In the genomic region with DNA sequence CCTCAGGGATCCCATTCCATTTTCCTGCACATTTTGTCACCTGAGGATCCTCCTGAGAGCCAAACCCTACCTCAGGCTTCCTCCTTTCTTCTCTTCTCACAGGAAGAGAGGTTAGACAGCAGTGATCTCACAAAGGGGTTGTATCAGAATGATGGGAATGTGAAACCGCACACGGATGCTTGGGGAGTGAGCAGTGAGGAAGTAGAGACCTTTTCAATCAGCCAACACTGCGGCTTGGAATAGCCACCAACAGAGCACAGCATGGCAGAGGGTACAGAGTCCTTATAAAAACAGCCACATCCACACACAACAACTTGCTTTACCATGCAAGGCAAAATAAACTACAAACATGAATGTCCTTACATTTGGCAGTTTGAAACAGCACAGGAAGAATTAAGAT, we compare ENCODE assay signal across 22 cellular contexts. TPM values are rescaled to one million over a fixed set of nuclear protein-coding genes. Genes with fewer than 3 reads are reported as not detected.
DNase-seq lines count a peak whose midpoint lies in the region; ATAC-seq, FAIRE-seq and TF ChIP-seq lines count a peak whose summit lies in the region.
"Had no signal": no experiment of that assay in that cellular context is flagged by ENCODE, and none has a peak within 500 bp of the region (broad histone marks: within the 10 kb centered on the region; RNA-seq: fewer than 3 reads in every experiment).

No MANE protein-coding gene starts in this region.

- H3K9me3 Mint-ChIP-seq in activated T-cell treated with anti-CD3 and anti-CD28 coated beads, Interleukin-2, amount 50 U/mL, for 72 hours: no peaks in the 10 kb centered on the region
- H3K9me3 Mint-ChIP-seq: activated naive CD4-positive, alpha-beta T cell treated with anti-CD3 and anti-CD28 coated beads, Interleukin-2, amount 50 U/mL, for 24 hours; activated T-helper 1 cell treated with anti-CD3 and anti-CD28 coated beads, Interleukin-12 subunit alpha, Interleukin-12 subunit beta, Interleukin-2, Interleukin-4 antibody, amounts not matched to agents 30 ng/mL and 10 ng/mL and 1 ng/mL, durations not matched to agents 14 hours and 24 hours and 36 hours; stimulated activated naive CD8-positive, alpha-beta T cell treated with anti-CD3 and anti-CD28 coated beads, Interleukin-15, amount 100 ng/mL, for 72 hours had no signal

- no peaks in the 10 kb centered on the region for H3K36me3 ChIP-seq in psoas muscle (ENCODE audit: insufficient read depth in 1 of 2, low read depth in 1 of 2)
- no peaks in the 10 kb centered on the region for H3K36me3 ChIP-seq in small intestine (ENCODE audit: control insufficient read depth in 2 of 2, insufficient read depth in 2 of 2, low read length in 2 of 2)
- no peaks in the 10 kb centered on the region for H3K36me3 ChIP-seq in esophagus squamous epithelium
- H3K36me3 ChIP-seq: colonic mucosa, HAP-1, MG63, transverse colon had no signal

- peak overlapping the region; percentile 89 for H3K27ac ChIP-seq in psoas muscle
- H3K27ac ChIP-seq in small intestine (ENCODE audit: low read depth in 1 of 2, low read length in 1 of 2): no peak overlapping the region
- no peak overlapping the region for H3K27ac ChIP-seq in esophagus squamous epithelium
- H3K27ac ChIP-seq: colonic mucosa, PC-9, transverse colon had no signal

- H3K4me1 Mint-ChIP-seq in activated T-cell treated with anti-CD3 and anti-CD28 coated beads, Interleukin-2, amount 50 U/mL, for 72 hours (ENCODE audit: low read depth): no peaks in the 10 kb centered on the region
- H3K4me1 Mint-ChIP-seq: activated naive CD4-positive, alpha-beta T cell treated with anti-CD3 and anti-CD28 coated beads, Interleukin-2, amount 50 U/mL, for 24 hours; neural crest cell; stimulated activated naive CD8-positive, alpha-beta T cell treated with anti-CD3 and anti-CD28 coated beads, Interleukin-15, amount 100 ng/mL, for 72 hours had no signal

- no peak overlapping the region for H3K27ac Mint-ChIP-seq in activated T-cell treated with anti-CD3 and anti-CD28 coated beads, Interleukin-2, amount 50 U/mL, for 72 hours
- H3K27ac Mint-ChIP-seq: activated naive CD4-positive, alpha-beta T cell treated with anti-CD3 and anti-CD28 coated beads, Interleukin-2, amount 50 U/mL, for 24 hours; activated T-helper 1 cell treated with anti-CD3 and anti-CD28 coated beads, Interleukin-12 subunit alpha, Interleukin-12 subunit beta, Interleukin-2, Interleukin-4 antibody, amounts not matched to agents 30 ng/mL and 10 ng/mL and 1 ng/mL, durations not matched to agents 14 hours and 24 hours and 36 hours; stimulated activated naive CD8-positive, alpha-beta T cell treated with anti-CD3 and anti-CD28 coated beads, Interleukin-15, amount 100 ng/mL, for 72 hours had no signal

- H3K4me1 ChIP-seq in psoas muscle (peaks cover 59% of the 10 kb centered on the region), small intestine (ENCODE audit: control insufficient read depth in 2 of 2, insufficient read depth in 1 of 2, low read depth in 1 of 2, low read length in 1 of 2) (no peaks in the 10 kb centered on the region), esophagus squamous epithelium (no peaks in the 10 kb centered on the region)
- H3K4me1 ChIP-seq: colonic mucosa, HAP-1, transverse colon had no signal

- H3K9me3 ChIP-seq in psoas muscle: no peaks in the 10 kb centered on the region
- H3K9me3 ChIP-seq in small intestine (ENCODE audit: control insufficient read depth, low read depth): no peaks in the 10 kb centered on the region
- no peaks in the 10 kb centered on the region for H3K9me3 ChIP-seq in esophagus squamous epithelium
- H3K9me3 ChIP-seq: colonic mucosa, HAP-1, MG63, transverse colon had no signal

- no peak overlapping the region for H3K4me3 Mint-ChIP-seq in activated T-cell treated with anti-CD3 and anti-CD28 coated beads, Interleukin-2, amount 50 U/mL, for 72 hours
- H3K4me3 Mint-ChIP-seq: activated naive CD4-positive, alpha-beta T cell treated with anti-CD3 and anti-CD28 coated beads, Interleukin-2, amount 50 U/mL, for 24 hours; activated T-helper 1 cell treated with anti-CD3 and anti-CD28 coated beads, Interleukin-12 subunit alpha, Interleukin-12 subunit beta, Interleukin-2, Interleukin-4 antibody, amounts not matched to agents 30 ng/mL and 10 ng/mL and 1 ng/mL, durations not matched to agents 14 hours and 24 hours and 36 hours; neural crest cell; stimulated activated naive CD8-positive, alpha-beta T cell treated with anti-CD3 and anti-CD28 coated beads, Interleukin-15, amount 100 ng/mL, for 72 hours had no signal

- no peak for TF ChIP-seq POLR2A in esophagus squamous epithelium (IDR thresholded peaks at IDR 0.05)

- H3K27me3 ChIP-seq in psoas muscle (ENCODE audit: insufficient read depth in 3 of 3, low read length in 2 of 3): no peaks in the 10 kb centered on the region
- H3K27me3 ChIP-seq in small intestine (ENCODE audit: control insufficient read depth in 2 of 2, insufficient read depth in 2 of 2, low read length in 2 of 2): no peaks in the 10 kb centered on the region
- no peaks in the 10 kb centered on the region for H3K27me3 ChIP-seq in esophagus squamous epithelium
- H3K27me3 ChIP-seq: colonic mucosa, MG63, transverse colon had no signal

- ATAC-seq in left ventricle myocardium superior (peak; percentile 70), psoas muscle (peak; percentile 66 to 90 (median 87)), GM18511 (IDR thresholded peaks at IDR 0.05; ENCODE audit: unreplicated experiment) (no peak)
- no peak for ATAC-seq in activated T-cell treated with anti-CD3 and anti-CD28 coated beads, Interleukin-2, amount 50 U/mL, for 72 hours (replicated peaks in 1 of 2)
- ATAC-seq: stimulated activated naive CD8-positive, alpha-beta T cell treated with anti-CD3 and anti-CD28 coated beads, Interleukin-15, amount 100 ng/mL, for 72 hours had no signal

- H3K27me3 Mint-ChIP-seq in activated T-cell treated with anti-CD3 and anti-CD28 coated beads, Interleukin-2, amount 50 U/mL, for 72 hours (ENCODE audit: low read depth): no peaks in the 10 kb centered on the region
- H3K27me3 Mint-ChIP-seq: activated naive CD4-positive, alpha-beta T cell treated with anti-CD3 and anti-CD28 coated beads, Interleukin-2, amount 50 U/mL, for 24 hours; stimulated activated naive CD8-positive, alpha-beta T cell treated with anti-CD3 and anti-CD28 coated beads, Interleukin-15, amount 100 ng/mL, for 72 hours had no signal

- intact Hi-C loops in left ventricle myocardium superior (cut with micrococcal nuclease) (no loop called here), psoas muscle (cut with DNase I) (no loop called here), esophagus squamous epithelium (cut with DNase I) (no loop called here)

- no peak for FAIRE-seq in small intestine (lab: Jason Lieb, UNC)

- H3K36me3 Mint-ChIP-seq in activated T-cell treated with anti-CD3 and anti-CD28 coated beads, Interleukin-2, amount 50 U/mL, for 72 hours (ENCODE audit: insufficient read depth in 2 of 2): no peaks in the 10 kb centered on the region

- DNase-seq in AG10803 (ENCODE audit: low read depth) (peak; percentile 23), astrocyte of the hippocampus (ENCODE audit: low read depth, low spot score) (peak; percentile 55), left ventricle myocardium superior (no peak), psoas muscle (no peak), small intestine (no peak), esophagus squamous epithelium (lab: John Stamatoyannopoulos, UW) (no peak)
- no peak for DNase-seq in activated T-cell treated with anti-CD3 and anti-CD28 coated beads, Interleukin-2, amount 50 U/mL, for 72 hours
- DNase-seq: activated CD4-positive, alpha-beta T cell treated with anti-CD3 and anti-CD28 coated beads for 48 hours; C1 segment of cervical spinal cord; colonic mucosa; MG63; NCI-H1417 treated with DMSO at 0.1 percent for 48 hours; NCI-H2107; NCI-H510A; PC-9; stimulated activated naive CD8-positive, alpha-beta T cell treated with anti-CD3 and anti-CD28 coated beads, Interleukin-15, amount 100 ng/mL, for 72 hours; transverse colon had no signal

- H3K4me3 ChIP-seq in AG10803 (ENCODE audit: low read length): no peak overlapping the region
- peak overlapping the region; percentile 10 for H3K4me3 ChIP-seq in psoas muscle
- H3K4me3 ChIP-seq in small intestine (ENCODE audit: low read depth in 1 of 2, low read length in 2 of 2): no peak overlapping the region
- no peak overlapping the region for H3K4me3 ChIP-seq in esophagus squamous epithelium
- H3K4me3 ChIP-seq: colonic mucosa, HAP-1, MG63, PC-9, transverse colon had no signal

- WGBS in psoas muscle, 3 donors: 19 to 39% (median 30%) methylated on average over 3 of the region's 3 CpGs
- 89 to 99% (median 97%) methylated on average over 3 of the region's 3 CpGs for WGBS in small intestine, 3 donors
- 81 to 90% methylated on average over 3 of the region's 3 CpGs for WGBS in esophagus squamous epithelium, 2 donors

- TF ChIP-seq CTCF in AG10803 (conservative IDR thresholded peaks at IDR 0.05; ENCODE audit: low read length) (no peak), psoas muscle (IDR thresholded peaks at IDR 0.05) (no peak), esophagus squamous epithelium (IDR thresholded peaks at IDR 0.05) (no peak)

RNA-seq across cellular contexts. Expression of a gene that starts 8.7 kb away (rescaled TPM):
- total RNA-seq in left ventricle myocardium superior (176 TPM), psoas muscle (100 to 1,000 TPM in 1 of 4 donors, 10 to 100 TPM in 3; 25.8 to 100 (median 33.6) TPM), esophagus squamous epithelium (1 to 10 TPM in 3 of 4 donors, under 1 TPM in 1; 0.45 to 3.0 (median 1.6) TPM)
- polyA plus RNA-seq in psoas muscle (10 to 100 TPM in 1 of 3 donors, 1 to 10 TPM in 2; 3.3 to 16.8 (median 8.9) TPM), small intestine (1 to 10 TPM in 2 of 3 donors, under 1 TPM in 1; 0.67 to 3.5 (median 2.7) TPM)
- total RNA-seq in activated T-cell treated with anti-CD3 and anti-CD28 coated beads, Interleukin-2, amount 50 U/mL, for 72 hours: 1 to 10 TPM; 6.8 to 10.0 TPM

Comparison
In these comparisons a context has a peak if more than half of its experiments do, and no peak if none do; other contexts are left out.
1. DNase-seq: peak in AG10803 (single experiment) and astrocyte of the hippocampus (single experiment); none in left ventricle myocardium superior (single experiment), psoas muscle (0 of 2), small intestine (single experiment), activated T-cell treated with anti-CD3 and anti-CD28 coated beads, Interleukin-2, amount 50 U/mL, for 72 hours (0 of 2) and esophagus squamous epithelium (single experiment).
2. ATAC-seq: peak in left ventricle myocardium superior (single experiment) and psoas muscle (4 of 4); none in activated T-cell treated with anti-CD3 and anti-CD28 coated beads, Interleukin-2, amount 50 U/mL, for 72 hours (0 of 2) and GM18511 (single experiment).